ENCODE assay signal across 18 cellular contexts in genomic region chr9:116476935-116477381, GRCh38.
DNase-seq lines count a peak whose midpoint lies in the region; ATAC-seq and TF ChIP-seq lines count a peak whose summit lies in the region.
"Had no signal": no experiment of that assay in that cellular context is flagged by ENCODE, and none has a peak within 500 bp of the region (broad histone marks: within the 10 kb centered on the region; RNA-seq: fewer than 3 reads in every experiment).

No MANE protein-coding gene starts in this region.

- peaks cover 0 to 5% of the 10 kb centered on the region in 2 donors for H3K4me1 ChIP-seq in adrenal gland (replicated peaks in 1 of 2)
- H3K4me1 ChIP-seq: right lobe of liver had no signal

- TF ChIP-seq CTCF in adrenal gland (IDR thresholded peaks at IDR 0.05), result no peak

- no peaks in the 10 kb centered on the region for H3K27me3 ChIP-seq in adrenal gland
- H3K27me3 ChIP-seq: right lobe of liver had no signal

- H3K4me3 ChIP-seq in adrenal gland, result no peak overlapping the region
- H3K4me3 ChIP-seq: right lobe of liver had no signal

- intact Hi-C loops in adrenal gland (cut with DNase I), result no loop called here

- 46 to 100% (median 57%) methylated on average over 1 to 10 of the region's 10 CpGs for WGBS in adrenal gland, 4 donors

- TF ChIP-seq POLR2A in adrenal gland (IDR thresholded peaks at IDR 0.05), result no peak

- DNase-seq in adrenal gland (peak; percentile 23 to 66 (median 32)), globus pallidus (ENCODE audit: low spot score) (peak; percentile 35), medulla oblongata (ENCODE audit: extremely low spot score) (peak; percentile 63), substantia nigra (lab: John Stamatoyannopoulos, UW) (peak in 27 of 49 donors; percentile 4 to 57 (median 25)), NCI-H2081 (lab: John Stamatoyannopoulos, UW) (no peak)
- DNase-seq in stimulated activated CD4-positive, alpha-beta T cell treated with anti-CD3 and anti-CD28 coated beads, Interleukin-1b, Interleukin-23, amount 100 ng/mL, for 48 hours, result no peak
- no peak for DNase-seq in stimulated activated CD4-positive, alpha-beta T cell treated with anti-CD3 and anti-CD28 coated beads, Interleukin-4, amount 100 ng/mL, for 24 hours
- DNase-seq: activated CD8-positive, alpha-beta T cell treated with anti-CD3 and anti-CD28 coated beads for 36 hours; activated naive CD8-positive, alpha-beta T cell treated with anti-CD3 and anti-CD28 coated beads for 36 hours; central memory CD4-positive, alpha-beta T cell; DND-41; NCI-H146; NCI-H446; nephron progenitor cell; right lobe of liver; stimulated activated CD4-positive, alpha-beta T cell treated with anti-CD3 and anti-CD28 coated beads, Interleukin-2, amount 100 ng/mL, for 24 hours had no signal

- H3K36me3 ChIP-seq in adrenal gland (replicated peaks in 1 of 2), result no peaks in the 10 kb centered on the region
- H3K36me3 ChIP-seq: right lobe of liver had no signal

- H3K9me3 ChIP-seq in adrenal gland (replicated peaks in 1 of 3), result no peaks in the 10 kb centered on the region
- H3K9me3 ChIP-seq: right lobe of liver had no signal

- ATAC-seq in HG03159 (IDR thresholded peaks at IDR 0.05; ENCODE audit: unreplicated experiment), result no peak
- ATAC-seq: activated CD8-positive, alpha-beta T cell treated with anti-CD3 and anti-CD28 coated beads for 36 hours had no signal

- H3K27ac ChIP-seq in adrenal gland (peak overlapping the region in 2 of 5 donors; percentile 52 to 76), substantia nigra (ENCODE audit: low read depth, low read length, poor library complexity, severe bottlenecking) (no peak overlapping the region)
- H3K27ac ChIP-seq: right lobe of liver, RWPE1 had no signal

Comparison
In these comparisons a context has a peak if more than half of its experiments do, and no peak if none do; other contexts are left out.
1. DNase-seq: peak in adrenal gland (7 of 7), globus pallidus (single experiment), medulla oblongata (single experiment) and substantia nigra (27 of 49); none in stimulated activated CD4-positive, alpha-beta T cell treated with anti-CD3 and anti-CD28 coated beads, Interleukin-1b, Interleukin-23, amount 100 ng/mL, for 48 hours (single experiment), stimulated activated CD4-positive, alpha-beta T cell treated with anti-CD3 and anti-CD28 coated beads, Interleukin-4, amount 100 ng/mL, for 24 hours (single experiment) and NCI-H2081 (0 of 2).